In genomic region chr21:27570306-27570868, GRCh38 we compare ENCODE assay signal across 13 cellular contexts.
DNase-seq lines count a peak whose midpoint lies in the region; TF ChIP-seq lines count a peak whose summit lies in the region.
"Had no signal": no experiment of that assay in that cellular context is flagged by ENCODE, and none has a peak within 500 bp of the region (broad histone marks: within the 10 kb centered on the region; RNA-seq: fewer than 3 reads in every experiment).

No MANE protein-coding gene starts in this region.

- DNase-seq in AG04450 (ENCODE audit: low read depth, low spot score): peak; percentile 87
- peak; percentile 39 for DNase-seq in RKO (ENCODE audit: low spot score)
- DNase-seq in fibroblast of gingiva (ENCODE audit: low read depth): peak; percentile 96
- peak; percentile 85 for DNase-seq in non-pigmented ciliary epithelial cell (ENCODE audit: low read depth)
- DNase-seq in activated CD4-positive, alpha-beta memory T cell treated with anti-CD3 and anti-CD28 coated beads for 36 hours: no peak
- no peak for DNase-seq in type B pancreatic cell (ENCODE audit: extremely low spot score, unreplicated experiment)
- DNase-seq in GM20000 (ENCODE audit: low spot score): no peak
- no peak for DNase-seq in DMS53 treated with DMSO at 0.1 percent for 48 hours (lab: John Stamatoyannopoulos, UW; ENCODE audit: unreplicated experiment)
- DNase-seq: activated CD4-positive, alpha-beta T cell treated with anti-CD3 and anti-CD28 coated beads for 1 hour; stimulated activated CD4-positive, alpha-beta T cell treated with anti-CD3 and anti-CD28 coated beads, Interleukin-12 subunit alpha, Interleukin-12 subunit beta, amount 100 ng/mL, for 4 hours had no signal

- H3K4me3 Mint-ChIP-seq in activated CD4-positive, alpha-beta memory T cell treated with anti-CD3 and anti-CD28 coated beads for 36 hours: no peak overlapping the region
- H3K4me3 Mint-ChIP-seq in type B pancreatic cell: no peak overlapping the region
- H3K4me3 Mint-ChIP-seq: brain, GM23338 had no signal

- POLR2A ChIA-PET in AG04450 (lab: Yijun Ruan, JAX): interaction anchor here (0.9 to 1.8 kb wide), 10 partner anchors 51 to 726 kb away, joined by 3 to 12 read pairs (median 6); partner anchors contain the start of gene ADAMTS5
- POLR2A ChIA-PET in activated CD4-positive, alpha-beta memory T cell treated with anti-CD3 and anti-CD28 coated beads for 36 hours (lab: Charles Lee): no interaction called here

- H3K4me3 ChIP-seq in AG04450 (ENCODE audit: low read depth, low read length): no peak overlapping the region
- H3K4me3 ChIP-seq: BLaER1, GM23338 had no signal

- no peak for TF ChIP-seq CTCF in AG04450 (IDR thresholded peaks at IDR 0.05; ENCODE audit: low read depth, low read length)
- no peak for TF ChIP-seq CTCF in type B pancreatic cell (conservative IDR thresholded peaks at IDR 0.05)
- no peak for TF ChIP-seq CTCF in GM20000 (IDR thresholded peaks at IDR 0.05; ENCODE audit: extremely low read depth, missing control alignments)

- CTCF ChIA-PET in AG04450 (lab: Charles Lee): no interaction called here
- CTCF ChIA-PET in activated CD4-positive, alpha-beta memory T cell treated with anti-CD3 and anti-CD28 coated beads for 36 hours (lab: Charles Lee): no interaction called here

- no peaks in the 10 kb centered on the region for H3K9me3 ChIP-seq in AG04450 (ENCODE audit: control insufficient read depth, insufficient read depth, low read length)
- H3K9me3 ChIP-seq: BLaER1 had no signal

- peaks cover 2% of the 10 kb centered on the region for H3K9me3 Mint-ChIP-seq in activated CD4-positive, alpha-beta memory T cell treated with anti-CD3 and anti-CD28 coated beads for 36 hours
- H3K9me3 Mint-ChIP-seq in type B pancreatic cell: peaks cover 4% of the 10 kb centered on the region
- H3K9me3 Mint-ChIP-seq: brain, GM23338 had no signal

- intact Hi-C loops in activated CD4-positive, alpha-beta memory T cell treated with anti-CD3 and anti-CD28 coated beads for 36 hours (cut with micrococcal nuclease): no loop called here

- no peaks in the 10 kb centered on the region for H3K36me3 Mint-ChIP-seq in activated CD4-positive, alpha-beta memory T cell treated with anti-CD3 and anti-CD28 coated beads for 36 hours
- H3K36me3 Mint-ChIP-seq in type B pancreatic cell: no peaks in the 10 kb centered on the region
- H3K36me3 Mint-ChIP-seq: brain had no signal

- H3K4me1 Mint-ChIP-seq in activated CD4-positive, alpha-beta memory T cell treated with anti-CD3 and anti-CD28 coated beads for 36 hours (ENCODE audit: low read depth): no peaks in the 10 kb centered on the region
- peaks cover under 1% of the 10 kb centered on the region for H3K4me1 Mint-ChIP-seq in type B pancreatic cell (ENCODE audit: unreplicated experiment)
- H3K4me1 Mint-ChIP-seq: GM23338 had no signal

- peak overlapping the region; percentile 82 for H3K27ac ChIP-seq in AG04450 (ENCODE audit: low read depth, low read length)
- H3K27ac ChIP-seq: BLaER1 had no signal

- no peak overlapping the region for H3K27ac Mint-ChIP-seq in activated CD4-positive, alpha-beta memory T cell treated with anti-CD3 and anti-CD28 coated beads for 36 hours
- H3K27ac Mint-ChIP-seq in type B pancreatic cell: no peak overlapping the region
- H3K27ac Mint-ChIP-seq: GM23338 had no signal

- no peaks in the 10 kb centered on the region for H3K27me3 ChIP-seq in AG04450 (ENCODE audit: control insufficient read depth, insufficient read depth, low read length)
- H3K27me3 ChIP-seq: BLaER1 had no signal

- no peaks in the 10 kb centered on the region for H3K27me3 Mint-ChIP-seq in activated CD4-positive, alpha-beta memory T cell treated with anti-CD3 and anti-CD28 coated beads for 36 hours
- H3K27me3 Mint-ChIP-seq in type B pancreatic cell: peaks cover 5% of the 10 kb centered on the region

Comparison
In these comparisons a context has a peak if more than half of its experiments do, and no peak if none do; other contexts are left out.
1. DNase-seq: peak in AG04450 (single experiment), RKO (single experiment), fibroblast of gingiva (single experiment) and non-pigmented ciliary epithelial cell (single experiment); none in activated CD4-positive, alpha-beta memory T cell treated with anti-CD3 and anti-CD28 coated beads for 36 hours (single experiment), type B pancreatic cell (single experiment), GM20000 (single experiment) and DMS53 treated with DMSO at 0.1 percent for 48 hours (single experiment).